Comparison of ENCODE assay signal across 15 cellular contexts in the genomic region with DNA sequence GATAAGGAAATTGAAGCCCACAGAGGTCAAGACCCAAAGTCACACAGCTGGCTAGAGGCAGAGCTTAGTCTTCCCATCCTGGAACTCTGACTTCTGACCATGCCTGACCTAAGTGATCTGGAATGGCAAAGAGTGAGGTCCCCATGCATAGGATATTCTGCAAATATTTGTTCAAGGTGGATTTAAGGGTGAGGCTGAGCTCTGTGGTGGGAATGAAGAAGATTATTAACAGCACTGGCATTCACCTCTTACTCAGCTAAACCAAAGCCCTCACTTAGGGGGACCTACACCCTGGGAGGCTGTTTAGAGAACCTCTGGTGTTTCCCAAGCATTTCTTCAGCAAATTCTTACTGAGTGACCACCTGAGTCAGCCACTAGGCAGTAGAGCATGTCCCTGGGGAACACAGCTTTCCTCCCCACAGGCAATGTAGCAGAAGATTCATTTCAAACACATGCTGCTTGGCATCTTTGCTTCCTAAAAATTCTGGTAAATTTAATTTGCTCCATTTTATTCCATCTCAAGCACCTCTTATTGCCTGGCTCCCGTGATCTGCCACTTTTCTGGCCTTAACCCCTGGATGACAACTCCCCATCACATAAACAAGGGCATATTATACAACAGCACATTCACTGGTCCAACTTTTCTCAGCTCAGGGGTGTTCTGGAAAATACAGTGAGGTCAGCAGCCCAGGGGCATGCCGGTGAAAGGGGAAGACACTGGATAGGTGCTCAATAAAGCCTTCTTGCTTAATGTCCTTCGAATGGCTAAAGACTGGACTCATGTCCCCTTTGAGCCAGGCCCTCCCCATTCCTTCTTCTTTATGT.
DNase-seq lines count a peak whose midpoint lies in the region; ATAC-seq and TF ChIP-seq lines count a peak whose summit lies in the region.
"Had no signal": no experiment of that assay in that cellular context is flagged by ENCODE, and none has a peak within 500 bp of the region (broad histone marks: within the 10 kb centered on the region; RNA-seq: fewer than 3 reads in every experiment).

No MANE protein-coding gene starts in this region.

- no peak overlapping the region for H3K4me3 ChIP-seq in fibroblast of mammary gland (ENCODE audit: control insufficient read depth, low read depth, low read length)
- H3K4me3 ChIP-seq: heart right ventricle, SK-N-MC had no signal

- H3K27me3 Mint-ChIP-seq in activated CD4-positive, alpha-beta T cell treated with anti-CD3 and anti-CD28 coated beads, Interleukin-2, amount 10 ng/mL, durations not matched to agents 24 days and 14 days, result peaks cover 11% of the 10 kb centered on the region

- H3K27ac Mint-ChIP-seq in activated CD4-positive, alpha-beta T cell treated with anti-CD3 and anti-CD28 coated beads, Interleukin-2, amount 10 ng/mL, durations not matched to agents 24 days and 14 days, result no peak overlapping the region
- H3K27ac Mint-ChIP-seq: stimulated activated naive CD8-positive, alpha-beta T cell treated with anti-CD3 and anti-CD28 coated beads, Interleukin-15, Interleukin-2, amounts not matched to agents 100 ng/mL and 50 ng/mL, for 24 hours had no signal

- DNase-seq in GM04504 (ENCODE audit: low read depth) (peak; percentile 82), T1000 (lab: John Stamatoyannopoulos, UW) (peak; percentile 92), fibroblast of mammary gland (ENCODE audit: low read depth) (peak; percentile 98), smooth muscle cell of the brain vasculature (ENCODE audit: low read depth, low spot score) (peak; percentile 72), NCI-H1417 treated with DMSO at 0.1 percent for 48 hours (lab: John Stamatoyannopoulos, UW) (no peak), head of caudate nucleus (no peak)
- no peak for DNase-seq in activated CD4-positive, alpha-beta T cell treated with anti-CD3 and anti-CD28 coated beads, Interleukin-2, amount 10 ng/mL, durations not matched to agents 24 days and 14 days
- DNase-seq: activated CD4-positive, alpha-beta T cell treated with anti-CD3 and anti-CD28 coated beads for 4 hours; heart right ventricle; NCI-H82; posterior cingulate gyrus; stimulated activated CD4-positive, alpha-beta T cell treated with anti-CD3 and anti-CD28 coated beads, Interleukin-4, amount 100 ng/mL, for 1 hour had no signal

- no peak for ATAC-seq in HG03442 (IDR thresholded peaks at IDR 0.05; ENCODE audit: unreplicated experiment)
- ATAC-seq: heart right ventricle had no signal

- H3K9me3 Mint-ChIP-seq in activated CD4-positive, alpha-beta T cell treated with anti-CD3 and anti-CD28 coated beads, Interleukin-2, amount 10 ng/mL, durations not matched to agents 24 days and 14 days, result no peaks in the 10 kb centered on the region
- H3K9me3 Mint-ChIP-seq: stimulated activated naive CD8-positive, alpha-beta T cell treated with anti-CD3 and anti-CD28 coated beads, Interleukin-15, Interleukin-2, amounts not matched to agents 100 ng/mL and 50 ng/mL, for 24 hours had no signal

- H3K36me3 Mint-ChIP-seq in activated CD4-positive, alpha-beta T cell treated with anti-CD3 and anti-CD28 coated beads, Interleukin-2, amount 10 ng/mL, durations not matched to agents 24 days and 14 days (ENCODE audit: low read depth), result no peaks in the 10 kb centered on the region

- no peak for TF ChIP-seq CTCF in fibroblast of mammary gland (conservative IDR thresholded peaks at IDR 0.05; ENCODE audit: control insufficient read depth, insufficient read depth, low read depth, low read length)

- no peak overlapping the region for H3K4me3 Mint-ChIP-seq in activated CD4-positive, alpha-beta T cell treated with anti-CD3 and anti-CD28 coated beads, Interleukin-2, amount 10 ng/mL, durations not matched to agents 24 days and 14 days
- H3K4me3 Mint-ChIP-seq: stimulated activated naive CD8-positive, alpha-beta T cell treated with anti-CD3 and anti-CD28 coated beads, Interleukin-15, Interleukin-2, amounts not matched to agents 100 ng/mL and 50 ng/mL, for 24 hours had no signal

- intact Hi-C loops in activated CD4-positive, alpha-beta T cell treated with anti-CD3 and anti-CD28 coated beads, Interleukin-2, amount 10 ng/mL, durations not matched to agents 24 days and 14 days (cut with micrococcal nuclease), result no loop called here
- intact Hi-C loops in head of caudate nucleus (cut with DNase I), result no loop called here

- no peaks in the 10 kb centered on the region for H3K4me1 Mint-ChIP-seq in activated CD4-positive, alpha-beta T cell treated with anti-CD3 and anti-CD28 coated beads, Interleukin-2, amount 10 ng/mL, durations not matched to agents 24 days and 14 days

Comparison
In these comparisons a context has a peak if more than half of its experiments do, and no peak if none do; other contexts are left out.
1. DNase-seq: peak in GM04504 (single experiment), T1000 (single experiment), fibroblast of mammary gland (single experiment) and smooth muscle cell of the brain vasculature (single experiment); none in activated CD4-positive, alpha-beta T cell treated with anti-CD3 and anti-CD28 coated beads, Interleukin-2, amount 10 ng/mL, durations not matched to agents 24 days and 14 days (single experiment), NCI-H1417 treated with DMSO at 0.1 percent for 48 hours (single experiment) and head of caudate nucleus (0 of 42).